Comparison of ENCODE assay signal across 8 cellular contexts in genomic region chr15:39887832-39888231, GRCh38. TPM values are rescaled to one million over a fixed set of nuclear protein-coding genes. Genes with fewer than 3 reads are reported as not detected.
A peak's percentile ranks its signal among the peaks of the same experiment; 100 is the strongest.
DNase-seq lines count a peak whose midpoint lies in the region; ATAC-seq, FAIRE-seq and TF ChIP-seq lines count a peak whose summit lies in the region.

No MANE protein-coding gene starts in this region.

- H3K4me1 ChIP-seq in adrenal gland (replicated peaks in 1 of 2), result no peaks in the 10 kb centered on the region

- H3K9me3 ChIP-seq in adrenal gland (replicated peaks in 1 of 3), result no peaks in the 10 kb centered on the region

- FAIRE-seq in GM12892 (lab: Jason Lieb, UNC), result no peak

- WGBS in adrenal gland, 4 donors, result 0 to 26% (median 23%) methylated on average over 1 of the region's 1 CpG

- no peaks in the 10 kb centered on the region for H3K36me3 ChIP-seq in adrenal gland (replicated peaks in 1 of 2)
- H3K36me3 ChIP-seq in H7 (replicated peaks; ENCODE audit: control insufficient read depth, insufficient read depth, low read length), result no peaks in the 10 kb centered on the region

- TF ChIP-seq POLR2A in adrenal gland (IDR thresholded peaks at IDR 0.05) (no peak), GM12892 (IDR thresholded peaks at IDR 0.05; ENCODE audit: low read depth, low read length) (no peak)

- ATAC-seq in HG03469 (IDR thresholded peaks at IDR 0.05; ENCODE audit: unreplicated experiment), result no peak

- DNase-seq in AG09319 (ENCODE audit: extremely low read depth, low read depth) (peak; percentile 31), HFF-Myc (ENCODE audit: extremely low read depth, low read depth) (no peak), adrenal gland (peak; percentile 49 to 74 (median 57)), iris pigment epithelial cell (ENCODE audit: low read depth) (peak; percentile 57), GM12892 (ENCODE audit: insufficient read length) (no peak), H7 (no peak)
- no peak for DNase-seq in stimulated activated CD4-positive, alpha-beta T cell treated with anti-CD3 and anti-CD28 coated beads, Interleukin-4, amount 100 ng/mL, for 24 hours

- intact Hi-C loops in adrenal gland (cut with DNase I), result loop anchor here in 1 of 2 donors (10.0 kb wide), 1 partner anchor 103 kb away; the partner anchor contains the start of gene FSIP1

- H3K27me3 ChIP-seq in adrenal gland (no peaks in the 10 kb centered on the region), H7 (ENCODE audit: control insufficient read depth, insufficient read depth, low read length) (no peaks in the 10 kb centered on the region)

- peak; percentile 49 for TF ChIP-seq CTCF in AG09319 (IDR thresholded peaks at IDR 0.05; ENCODE audit: low read depth, low read length)
- peak; percentile 43 for TF ChIP-seq CTCF in HFF-Myc (IDR thresholded peaks at IDR 0.05; ENCODE audit: low read depth, low read length, missing control alignments)
- peak; percentile 18 to 57 (median 50) for TF ChIP-seq CTCF in adrenal gland (IDR thresholded peaks at IDR 0.05)

- H3K4me3 ChIP-seq in HFF-Myc (replicated peaks; ENCODE audit: low read depth, low read length), result no peak overlapping the region
- no peak overlapping the region for H3K4me3 ChIP-seq in adrenal gland
- no peak overlapping the region for H3K4me3 ChIP-seq in H7 (ENCODE audit: insufficient read depth, low read depth, low read length)

- H3K27ac ChIP-seq in adrenal gland, result no peak overlapping the region

RNA-seq across cellular contexts. Expression of gene GPR176, which starts 32.2 kb away (rescaled TPM):
- total RNA-seq in adrenal gland, result 10 to 100 TPM in 1 of 8 donors, 1 to 10 TPM in 7; 1.4 to 12.7 (median 5.1) TPM
- polyA plus RNA-seq in adrenal gland, result 1 to 10 TPM; 3.6 to 9.8 (median 7.2) TPM
- polyA plus RNA-seq in GM12892 (2012; ENCODE audit: missing spikeins), result 0.55 TPM
- 30.1 and 43.6 TPM in 2 replicates for total RNA-seq in H7 (2014; rRNA removed; shearing (Covaris generic))

RNA-seq across cellular contexts. Expression of gene EIF2AK4, which starts 46.1 kb away (rescaled TPM):
- 10 to 100 TPM; 19.3 to 52.9 (median 28.1) TPM for total RNA-seq in adrenal gland
- 10 to 100 TPM; 32.5 to 84.1 (median 63.4) TPM for polyA plus RNA-seq in adrenal gland
- polyA plus RNA-seq in GM12892 (2012; ENCODE audit: missing spikeins), result 31.0 TPM
- total RNA-seq in H7 (2014; rRNA removed; shearing (Covaris generic)), result 44.1 and 74.6 TPM in 2 replicates

Comparison
In these comparisons a context has a peak if more than half of its experiments do, and no peak if none do; other contexts are left out.
1. DNase-seq: peak in AG09319 (single experiment), adrenal gland (7 of 7) and iris pigment epithelial cell (single experiment); none in HFF-Myc (single experiment), GM12892 (single experiment), stimulated activated CD4-positive, alpha-beta T cell treated with anti-CD3 and anti-CD28 coated beads, Interleukin-4, amount 100 ng/mL, for 24 hours (single experiment) and H7 (single experiment).
2. Peak in every context shown above with its lines, with median percentiles within 50 percentile points of each other: CTCF ChIP-seq.